ENCODE assay signal across 18 cellular contexts in genomic region chr3:58337190-58337589, GRCh38.
"Had no signal": no experiment of that assay in that cellular context is flagged by ENCODE, and none has a peak within 500 bp of the region (broad histone marks: within the 10 kb centered on the region; RNA-seq: fewer than 3 reads in every experiment).

No MANE protein-coding gene starts in this region.

- ATAC-seq: activated CD4-positive, alpha-beta T cell treated with anti-CD3 and anti-CD28 coated beads for 36 hours; left lobe of liver; naive thymus-derived CD4-positive, alpha-beta T cell had no signal

- H3K4me2 ChIP-seq: hepatocyte had no signal

- H2AFZ ChIP-seq: hepatocyte had no signal

- H3K4me3 Mint-ChIP-seq: activated CD4-positive, alpha-beta memory T cell treated with anti-CD3 and anti-CD28 coated beads, Interleukin-2, amount 10 ng/mL, durations not matched to agents 7 days and 5 days; activated CD4-positive, alpha-beta T cell treated with anti-CD3 and anti-CD28 coated beads for 36 hours; activated naive CD8-positive, alpha-beta T cell; activated T-cell treated with anti-CD3 and anti-CD28 coated beads, Interleukin-2, amount 50 U/mL, for 24 hours had no signal

- H3K27ac ChIP-seq: hepatocyte, VCaP had no signal

- H3K27ac Mint-ChIP-seq: activated CD4-positive, alpha-beta memory T cell treated with anti-CD3 and anti-CD28 coated beads, Interleukin-2, amount 10 ng/mL, durations not matched to agents 7 days and 5 days; activated CD4-positive, alpha-beta T cell treated with anti-CD3 and anti-CD28 coated beads for 36 hours; activated T-cell treated with anti-CD3 and anti-CD28 coated beads, Interleukin-2, amount 50 U/mL, for 24 hours; naive thymus-derived CD4-positive, alpha-beta T cell had no signal

- H3K4me3 ChIP-seq: esophagus squamous epithelium, hepatocyte had no signal

- H3K27me3 Mint-ChIP-seq: activated CD4-positive, alpha-beta memory T cell treated with anti-CD3 and anti-CD28 coated beads, Interleukin-2, amount 10 ng/mL, durations not matched to agents 7 days and 5 days; activated CD4-positive, alpha-beta T cell treated with anti-CD3 and anti-CD28 coated beads for 36 hours; activated naive CD8-positive, alpha-beta T cell; activated T-cell treated with anti-CD3 and anti-CD28 coated beads, Interleukin-2, amount 50 U/mL, for 24 hours; naive thymus-derived CD4-positive, alpha-beta T cell had no signal

- H3K27me3 ChIP-seq: esophagus squamous epithelium, hepatocyte had no signal

- DNase-seq: activated CD4-positive, alpha-beta memory T cell treated with anti-CD3 and anti-CD28 coated beads, Interleukin-2, amount 10 ng/mL, durations not matched to agents 7 days and 5 days; activated CD4-positive, alpha-beta T cell treated with anti-CD3 and anti-CD28 coated beads for 36 hours; activated effector memory CD4-positive, alpha-beta T cell treated with anti-CD3 and anti-CD28 coated beads, Interleukin-2, amount 50 U/mL, for 16 hours; activated T-cell treated with anti-CD3 and anti-CD28 coated beads, Interleukin-2, amount 50 U/mL, for 24 hours; amniotic stem cell; effector CD4-positive, alpha-beta T cell; esophagus squamous epithelium; islet precursor cell; naive thymus-derived CD4-positive, alpha-beta T cell; nucleus accumbens; stimulated activated CD4-positive, alpha-beta T cell treated with anti-CD3 and anti-CD28 coated beads, Interleukin-15, amount 100 ng/mL, for 24 hours; stimulated activated CD4-positive, alpha-beta T cell treated with anti-CD3 and anti-CD28 coated beads, Interleukin-4, amount 100 ng/mL, for 1 hour; stimulated activated naive CD4-positive, alpha-beta T cell; trophoblast cell had no signal

- H3K9me3 Mint-ChIP-seq: activated CD4-positive, alpha-beta memory T cell treated with anti-CD3 and anti-CD28 coated beads, Interleukin-2, amount 10 ng/mL, durations not matched to agents 7 days and 5 days; activated T-cell treated with anti-CD3 and anti-CD28 coated beads, Interleukin-2, amount 50 U/mL, for 24 hours; naive thymus-derived CD4-positive, alpha-beta T cell had no signal

- H3K9me3 ChIP-seq: esophagus squamous epithelium had no signal
